In genomic region chr2:105301646-105302045, GRCh38 we compare ENCODE assay signal across 22 cellular contexts.
"Had no signal": no experiment of that assay in that cellular context is flagged by ENCODE, and none has a peak within 500 bp of the region (broad histone marks: within the 10 kb centered on the region; RNA-seq: fewer than 3 reads in every experiment).

No MANE protein-coding gene starts in this region.

- H3K4me3 ChIP-seq: colonic mucosa, prostate gland, right atrium auricular region had no signal

- H3K27me3 ChIP-seq: colonic mucosa, right atrium auricular region had no signal

- H3K27ac ChIP-seq: colonic mucosa, prostate gland, right atrium auricular region had no signal

- H3K9me3 ChIP-seq: colonic mucosa, prostate gland, right atrium auricular region had no signal

- H3K4me3 Mint-ChIP-seq: activated B cell treated with CpG ODN at 0.5 μM for 24 hours; brain; naive thymus-derived CD4-positive, alpha-beta T cell; type B pancreatic cell had no signal

- H3K9me3 Mint-ChIP-seq: activated B cell treated with CpG ODN at 0.5 μM for 24 hours; brain; naive thymus-derived CD4-positive, alpha-beta T cell; type B pancreatic cell had no signal

- H3K36me3 ChIP-seq: colonic mucosa had no signal

- ATAC-seq: left cardiac atrium; naive thymus-derived CD4-positive, alpha-beta T cell had no signal

- DNase-seq: activated B cell treated with CpG ODN at 0.5 μM for 24 hours; activated CD4-positive, alpha-beta T cell treated with anti-CD3 and anti-CD28 coated beads, Interleukin-2, amount 50 U/mL, for 4 hours; activated effector memory CD4-positive, alpha-beta T cell treated with anti-CD3 and anti-CD28 coated beads, Interleukin-2, amount 50 U/mL, for 16 hours; activated T-cell treated with anti-CD3 and anti-CD28 coated beads, Interleukin-2, amount 50 U/mL, for 48 hours; anterior cingulate cortex; caudate nucleus; colonic mucosa; erythroblast; foreskin melanocyte; glutamatergic neuron; hippocampal formation; left cardiac atrium; mesenchymal stem cell; naive thymus-derived CD4-positive, alpha-beta T cell; stimulated activated CD4-positive, alpha-beta T cell treated with anti-CD3 and anti-CD28 coated beads, Interleukin-12 subunit alpha, Interleukin-12 subunit beta, amount 100 ng/mL, for 4 hours; stimulated activated CD4-positive, alpha-beta T cell treated with anti-CD3 and anti-CD28 coated beads, Interleukin-1b, Interleukin-23, amount 100 ng/mL, for 48 hours; stimulated activated CD8-positive, alpha-beta memory T cell treated with anti-CD3 and anti-CD28 coated beads, Interleukin-4, amount 100 ng/mL, for 48 hours; stimulated activated naive CD4-positive, alpha-beta T cell treated with Interleukin-2 at 50 U/mL for 16 hours had no signal

- H3K27ac Mint-ChIP-seq: activated B cell treated with CpG ODN at 0.5 μM for 24 hours, brain, type B pancreatic cell had no signal

- H3K27me3 Mint-ChIP-seq: activated B cell treated with CpG ODN at 0.5 μM for 24 hours; brain; naive thymus-derived CD4-positive, alpha-beta T cell; type B pancreatic cell had no signal

- H3K4me1 ChIP-seq: colonic mucosa, prostate gland, right atrium auricular region had no signal

- H3K4me1 Mint-ChIP-seq: brain had no signal
